In the genomic region with DNA sequence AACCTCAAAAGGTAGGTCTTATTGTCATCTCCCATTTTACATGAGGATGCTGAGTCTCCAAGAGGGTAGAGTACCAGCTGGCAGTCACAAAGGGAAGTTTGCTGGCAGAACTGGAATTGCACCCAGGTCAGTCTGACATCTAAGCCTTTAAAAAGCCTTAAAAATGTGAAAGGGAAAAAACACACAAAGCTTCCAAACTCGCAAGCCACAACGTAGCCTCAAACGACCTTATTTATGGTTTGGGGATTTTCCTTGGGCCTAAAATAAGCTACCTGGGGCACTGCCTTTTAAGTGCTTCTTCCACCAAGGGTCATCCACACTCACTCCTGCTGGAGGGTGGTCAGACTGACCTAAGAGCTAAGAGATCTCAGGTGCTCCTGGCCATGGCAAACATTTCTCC, we compare ENCODE assay signal across 16 cellular contexts. TPM values are rescaled to one million over a fixed set of nuclear protein-coding genes. Genes with fewer than 3 reads are reported as not detected.
DNase-seq lines count a peak whose midpoint lies in the region; ATAC-seq and TF ChIP-seq lines count a peak whose summit lies in the region.
"Had no signal": no experiment of that assay in that cellular context is flagged by ENCODE, and none has a peak within 500 bp of the region (broad histone marks: within the 10 kb centered on the region; RNA-seq: fewer than 3 reads in every experiment).

No MANE protein-coding gene starts in this region.

- intact Hi-C loops in right cardiac atrium (cut with DNase I) (loop anchor here in 2 of 4 donors (10.0 kb wide), 1 partner anchor 85 kb away; no protein-coding TSS in a partner anchor), left ventricle myocardium superior (cut with micrococcal nuclease) (no loop called here)

- no peaks in the 10 kb centered on the region for H3K27me3 ChIP-seq in right cardiac atrium (ENCODE audit: control insufficient read depth, insufficient read depth)
- H3K27me3 ChIP-seq: foreskin keratinocyte, SJSA1 had no signal

- no peak for TF ChIP-seq CTCF in neural crest cell (conservative IDR thresholded peaks at IDR 0.05)

- no peaks in the 10 kb centered on the region for H3K36me3 Mint-ChIP-seq in activated T-helper 17 cell treated with anti-CD3 and anti-CD28 coated beads, Interleukin-2, amount 50 U/mL, for 72 hours (ENCODE audit: low read depth)
- H3K36me3 Mint-ChIP-seq in neural crest cell (ENCODE audit: low read depth): no peaks in the 10 kb centered on the region

- no peaks in the 10 kb centered on the region for H3K9me3 Mint-ChIP-seq in activated T-helper 17 cell treated with anti-CD3 and anti-CD28 coated beads, Interleukin-2, amount 50 U/mL, for 72 hours
- no peaks in the 10 kb centered on the region for H3K9me3 Mint-ChIP-seq in neural crest cell
- H3K9me3 Mint-ChIP-seq: stimulated activated naive CD8-positive, alpha-beta T cell treated with anti-CD3 and anti-CD28 coated beads, Interleukin-15, amount 100 ng/mL, for 72 hours had no signal

- no peaks in the 10 kb centered on the region for H3K9me3 ChIP-seq in right cardiac atrium (ENCODE audit: control insufficient read depth, low read length)
- H3K9me3 ChIP-seq: SJSA1 had no signal

- peak overlapping the region; percentile 59 for H3K27ac ChIP-seq in right cardiac atrium (ENCODE audit: low read length)
- H3K27ac ChIP-seq: SJSA1 had no signal

- H3K4me1 ChIP-seq in right cardiac atrium (ENCODE audit: control insufficient read depth, insufficient read depth, low read length): peaks cover 7% of the 10 kb centered on the region

- 56% methylated on average over 3 of the region's 3 CpGs for WGBS in right cardiac atrium

- H3K27ac Mint-ChIP-seq in activated T-helper 17 cell treated with anti-CD3 and anti-CD28 coated beads, Interleukin-2, amount 50 U/mL, for 72 hours: peak overlapping the region; percentile 72
- no peak overlapping the region for H3K27ac Mint-ChIP-seq in neural crest cell (ENCODE audit: unreplicated experiment)

- H3K4me3 Mint-ChIP-seq in activated T-helper 17 cell treated with anti-CD3 and anti-CD28 coated beads, Interleukin-2, amount 50 U/mL, for 72 hours: peak overlapping the region; percentile 98
- H3K4me3 Mint-ChIP-seq in neural crest cell: peak overlapping the region; percentile 35

- H3K4me1 Mint-ChIP-seq in activated T-helper 17 cell treated with anti-CD3 and anti-CD28 coated beads, Interleukin-2, amount 50 U/mL, for 72 hours: peaks cover 48% of the 10 kb centered on the region
- H3K4me1 Mint-ChIP-seq in neural crest cell: peaks cover 43% of the 10 kb centered on the region

- no peak for ATAC-seq in right cardiac atrium
- ATAC-seq in left ventricle myocardium superior: no peak
- no peak for ATAC-seq in activated T-helper 17 cell treated with anti-CD3 and anti-CD28 coated beads, Interleukin-2, amount 50 U/mL, for 72 hours (replicated peaks)
- no peak for ATAC-seq in GM21526 (IDR thresholded peaks at IDR 0.05; ENCODE audit: low FRiP score, unreplicated experiment)
- ATAC-seq: stimulated activated naive CD8-positive, alpha-beta T cell treated with anti-CD3 and anti-CD28 coated beads, Interleukin-15, amount 100 ng/mL, for 72 hours had no signal

- no peaks in the 10 kb centered on the region for H3K27me3 Mint-ChIP-seq in activated T-helper 17 cell treated with anti-CD3 and anti-CD28 coated beads, Interleukin-2, amount 50 U/mL, for 72 hours
- H3K27me3 Mint-ChIP-seq in neural crest cell (ENCODE audit: low read depth): peaks cover 39% of the 10 kb centered on the region

- H3K4me3 ChIP-seq in right cardiac atrium (ENCODE audit: low read length): no peak overlapping the region

- DNase-seq in right cardiac atrium (no peak), left ventricle myocardium superior (no peak), neural crest cell (ENCODE audit: low read depth, low spot score) (no peak), hepatic stellate cell (ENCODE audit: low spot score) (no peak), NCI-H1092 treated with DMSO at 0.1 percent for 48 hours (lab: John Stamatoyannopoulos, UW) (no peak), germinal center (ENCODE audit: low spot score) (no peak)
- DNase-seq: amygdala; foreskin keratinocyte; GDM1; H7; NCI-H1694 treated with DMSO at 0.1 percent for 48 hours; NCI-H446 treated with DMSO at 0.1 percent for 48 hours; stimulated activated naive CD8-positive, alpha-beta T cell treated with anti-CD3 and anti-CD28 coated beads, Interleukin-15, amount 100 ng/mL, for 72 hours had no signal

RNA-seq across cellular contexts. Expression of a gene that starts 2.1 kb away (rescaled TPM):
- total RNA-seq in right cardiac atrium: 1 to 10 TPM; 6.1 to 9.2 (median 7.0) TPM
- polyA plus RNA-seq in right cardiac atrium: 3.0 TPM
- 5.0 TPM for total RNA-seq in left ventricle myocardium superior
- total RNA-seq in activated T-helper 17 cell treated with anti-CD3 and anti-CD28 coated beads, Interleukin-2, amount 50 U/mL, for 72 hours: 10 to 100 TPM; 15.7 to 18.3 TPM
- total RNA-seq in neural crest cell: 11.4 and 12.0 TPM in 2 replicates
